ENCODE assay signal across 11 cellular contexts in genomic region chr20:45359406-45360148, GRCh38. TPM values are rescaled to one million over a fixed set of nuclear protein-coding genes. Genes with fewer than 3 reads are reported as not detected.
DNase-seq lines count a peak whose midpoint lies in the region; ATAC-seq, FAIRE-seq and TF ChIP-seq lines count a peak whose summit lies in the region.
"Had no signal": no experiment of that assay in that cellular context is flagged by ENCODE, and none has a peak within 500 bp of the region (broad histone marks: within the 10 kb centered on the region; RNA-seq: fewer than 3 reads in every experiment).

No MANE protein-coding gene starts in this region.

- no peaks in the 10 kb centered on the region for H3K27me3 ChIP-seq in GM12878 (replicated peaks in 1 of 2; ENCODE audit: control insufficient read depth in 2 of 2, insufficient read depth in 2 of 2, low read length in 1 of 2)
- H3K27me3 ChIP-seq in spleen (replicated peaks in 1 of 7), result no peaks in the 10 kb centered on the region

- peaks cover 7% of the 10 kb centered on the region for H3K79me2 ChIP-seq in GM12878 (ENCODE audit: control insufficient read depth, insufficient read depth, low read length)

- CTCF ChIA-PET in GM12878 (lab: Yijun Ruan, JAX), result interaction anchor here (1.2 to 19.4 kb wide), 6 partner anchors 13 to 92 kb away, joined by 3 to 685 read pairs (median 77); no protein-coding TSS in a partner anchor

- intact Hi-C loops in GM12878 (cut with micrococcal nuclease; ENCODE audit: unreplicated experiment) (no loop called here), spleen (cut with DNase I; ENCODE audit: low total_unique reads) (no loop called here)

- FAIRE-seq in GM12878 (lab: Jason Lieb, UNC), result no peak

- POLR2A ChIA-PET in GM12878 (lab: Charles Lee), result interaction anchor here (1.0 kb wide), 1 partner anchor 426 kb away, joined by 6 read pairs; no protein-coding TSS in a partner anchor

- RAD21 ChIA-PET in GM12878 (lab: Charles Lee; ENCODE audit: unreplicated experiment), result interaction anchor here (0.8 to 17.6 kb wide), 7 partner anchors 9 to 90 kb away, joined by 3 to 394 read pairs (median 4); partner anchors contain the start of gene SDC4

- DNase-seq in HK-2 (ENCODE audit: unreplicated experiment) (peak; percentile 59), GM12878 (ENCODE audit: low read depth, low spot score) (no peak), kidney tubule cell (ENCODE audit: low spot score) (peak; percentile 94), spleen (no peak), NCI-H1092 treated with DMSO at 0.1 percent for 48 hours (lab: John Stamatoyannopoulos, UW) (no peak), globus pallidus (ENCODE audit: low spot score) (no peak), NCI-H2029 (lab: John Stamatoyannopoulos, UW) (no peak)
- DNase-seq: KBM-7, natural killer cell had no signal

- no peak overlapping the region for H3K27ac ChIP-seq in GM12878 (ENCODE audit: control insufficient read depth, insufficient read depth)
- H3K27ac ChIP-seq in spleen, result peak overlapping the region; percentile 43 to 96 (median 74)

- SMC1A ChIA-PET in GM12878 (lab: Charles Lee; ENCODE audit: uncharacterized antibody, unreplicated experiment), result interaction anchor here (0.7 to 19.8 kb wide), 7 partner anchors 9 to 411 kb away, joined by 3 to 440 read pairs (median 4); no protein-coding TSS in a partner anchor

- TF ChIP-seq CTCF in GM12878 (IDR thresholded peaks at IDR 0.05 in 2 of 3, conservative IDR thresholded peaks at IDR 0.05 in 1 of 3; ENCODE audit: control insufficient read depth in 2 of 3, extremely low read depth in 1 of 3, insufficient read depth in 1 of 3, low read depth in 3 of 3, low read length in 3 of 3), result no peak
- TF ChIP-seq CTCF in spleen (IDR thresholded peaks at IDR 0.05 in 8 of 11, conservative IDR thresholded peaks at IDR 0.05 in 3 of 11), result no peak

- H3K9ac ChIP-seq in GM12878 (ENCODE audit: control insufficient read depth, insufficient read depth, low read length), result no peak overlapping the region

- BruUV-seq in GM12878 (replicated peaks; lab: Mats Ljungman, UMichigan), result no TSS peak

- H3K4me2 ChIP-seq in GM12878 (ENCODE audit: control insufficient read depth, insufficient read depth), result no peak overlapping the region

- TF ChIP-seq RAD21 in GM12878 (IDR thresholded peaks at IDR 0.05; ENCODE audit: insufficient read depth, low read depth, low read length), result no peak

- no peak overlapping the region for H2AFZ ChIP-seq in GM12878 (ENCODE audit: control insufficient read depth, low read depth, low read length)

- H4K20me1 ChIP-seq in GM12878 (ENCODE audit: control insufficient read depth, insufficient read depth), result no peaks in the 10 kb centered on the region

- ATAC-seq in GM12878 (no peak), GM18870 (IDR thresholded peaks at IDR 0.05; ENCODE audit: unreplicated experiment) (no peak)
- ATAC-seq: natural killer cell had no signal

- H3K4me1 ChIP-seq in GM12878 (ENCODE audit: control insufficient read depth, insufficient read depth, low read length) (peaks cover 23% of the 10 kb centered on the region), spleen (peaks cover 12 to 72% (median 54%) of the 10 kb centered on the region in 6 donors)

- H3K9me3 ChIP-seq in GM12878 (replicated peaks; ENCODE audit: control insufficient read depth, insufficient read depth, low read length), result no peaks in the 10 kb centered on the region
- no peaks in the 10 kb centered on the region for H3K9me3 ChIP-seq in spleen

- TF ChIP-seq EP300 in GM12878 (IDR thresholded peaks at IDR 0.05; ENCODE audit: borderline replicate concordance in 1 of 2, control insufficient read depth in 1 of 2, low read depth in 2 of 2, low read length in 2 of 2), result no peak

- no peak for TF ChIP-seq POLR2A in GM12878 (IDR thresholded peaks at IDR 0.05; ENCODE audit: low read depth, low read length)
- no peak for TF ChIP-seq POLR2A in spleen (IDR thresholded peaks at IDR 0.05)

- H3K4me3 ChIP-seq in GM12878, result no peak overlapping the region
- H3K4me3 ChIP-seq in spleen, result no peak overlapping the region

- no peaks in the 10 kb centered on the region for H3K36me3 ChIP-seq in GM12878 (ENCODE audit: control insufficient read depth in 2 of 2, insufficient read depth in 2 of 2, low read length in 1 of 2)
- no peaks in the 10 kb centered on the region for H3K36me3 ChIP-seq in spleen

- 21% methylated on average over 9 of the region's 9 CpGs for WGBS in GM12878 (ENCODE audit: insufficient coverage, insufficient replicate concordance, low lambda C conversion rate, missing lambda C conversion rate)
- 68 to 77% (median 72%) methylated on average over 9 of the region's 9 CpGs for WGBS in spleen, 5 donors

- in situ Hi-C loops in GM12878 (cut with MboI), result loop anchor here (10.0 kb wide), 1 partner anchor 755 kb away; the partner anchor contains the start of gene CD40

RNA-seq across cellular contexts. Expression of gene SYS1, which starts 3.4 kb away (rescaled TPM):
- 26.4 and 29.7 TPM in 2 replicates for total RNA-seq in GM12878 (2013; cell fraction: nucleolus; rRNA removed)
- total RNA-seq in GM12878 (2014; rRNA removed), result 8.9 and 14.5 TPM in 2 replicates
- total RNA-seq in GM12878 (2014; rRNA removed; fragmentation: Illumina TruSeq; extraction: Trizol), result 5.4 and 6.4 TPM in 2 replicates
- total RNA-seq in GM12878 (2021), result 9.4 and 9.5 TPM in 2 replicates
- 7.3 TPM for polyA plus RNA-seq in GM12878 (2011; ENCODE audit: low read depth)
- 17.8 and 22.6 TPM in 2 replicates for polyA plus RNA-seq in GM12878 (2011; rRNA removed)
- 42.2 and 53.1 TPM in 2 replicates for polyA plus RNA-seq in GM12878 (2011; cell fraction: cytosol; rRNA removed)
- 23.1 and 26.2 TPM in 2 replicates for polyA plus RNA-seq in GM12878 (2011; cell fraction: nucleus; rRNA removed)
- 9.0 and 9.2 TPM in 2 replicates for polyA plus RNA-seq in GM12878 (2012)
- polyA plus RNA-seq in GM12878 (2014; fragmentation: Illumina TruSeq; extraction: Trizol), result 5.8 and 6.2 TPM in 2 replicates
- polyA plus RNA-seq in GM12878 (2014; fragmentation: Nextera tagmentation; extraction: Ambion mirVana), result 1 to 10 TPM; 5.1 to 7.3 TPM
- polyA plus RNA-seq in GM12878 (2014; rRNA removed), result 10.8 and 15.8 TPM in 2 replicates
- polyA plus RNA-seq in GM12878 (2016; fragmentation: Nextera tagmentation; extraction: Ambion mirVana), result 1 to 10 TPM; 9.1 to 9.8 TPM
- 38.8 and 61.4 TPM in 2 replicates for polyA minus RNA-seq in GM12878 (2011; rRNA and poly(A)+ RNA removed)
- polyA minus RNA-seq in GM12878 (2011; cell fraction: cytosol; rRNA and poly(A)+ RNA removed), result 15.0 and 15.8 TPM in 2 replicates
- polyA minus RNA-seq in GM12878 (2011; cell fraction: nucleus; rRNA and poly(A)+ RNA removed), result 30.7 and 44.2 TPM in 2 replicates
- total RNA-seq in spleen, result 10 to 100 TPM; 23.7 to 69.8 (median 35.3) TPM
- 10 to 100 TPM; 15.1 to 22.2 (median 21.6) TPM for polyA plus RNA-seq in spleen

RNA-seq across cellular contexts. Expression of gene SDC4, which starts 11.4 kb away (rescaled TPM):
- 0.64 and 1.3 TPM in 2 replicates for total RNA-seq in GM12878 (2013; cell fraction: nucleolus; rRNA removed)
- total RNA-seq in GM12878 (2014; rRNA removed) (1.2 and 1.5 TPM in 2 replicates), GM12878 (2014; rRNA removed; fragmentation: Illumina TruSeq; extraction: Trizol) (1.2 TPM in 2 replicates), GM12878 (2021) (2.3 and 2.6 TPM in 2 replicates), spleen (10 to 100 TPM; 27.2 to 56.1 (median 39.7) TPM)
- 0.71 TPM for polyA plus RNA-seq in GM12878 (2011; ENCODE audit: low read depth)
- polyA plus RNA-seq in GM12878 (2011; rRNA removed) (10.3 and 11.3 TPM in 2 replicates), GM12878 (2014; fragmentation: Illumina TruSeq; extraction: Trizol) (1.8 and 2.2 TPM in 2 replicates), GM12878 (2014; fragmentation: Nextera tagmentation; extraction: Ambion mirVana) (under 1 TPM; 0.52 to 0.66 TPM), GM12878 (2014; rRNA removed) (1.4 and 1.9 TPM in 2 replicates), GM12878 (2016; fragmentation: Nextera tagmentation; extraction: Ambion mirVana) (1 to 10 TPM; 1.4 TPM), spleen (10 to 100 TPM; 10.4 to 21.0 (median 15.5) TPM)
- 10.9 and 12.1 TPM in 2 replicates for polyA plus RNA-seq in GM12878 (2011; cell fraction: cytosol; rRNA removed)
- 3.9 and 4.6 TPM in 2 replicates for polyA plus RNA-seq in GM12878 (2011; cell fraction: nucleus; rRNA removed)
- polyA plus RNA-seq in GM12878 (2012), result 0.91 and 1.6 TPM in 2 replicates
- 17.6 and 21.9 TPM in 2 replicates for polyA minus RNA-seq in GM12878 (2011; rRNA and poly(A)+ RNA removed)
- 8.7 and 9.0 TPM in 2 replicates for polyA minus RNA-seq in GM12878 (2011; cell fraction: cytosol; rRNA and poly(A)+ RNA removed)
- polyA minus RNA-seq in GM12878 (2011; cell fraction: nucleus; rRNA and poly(A)+ RNA removed), result 1.5 and 2.4 TPM in 2 replicates

RNA-seq across cellular contexts. Expression of gene TP53TG5, which starts 18.5 kb away (rescaled TPM):
- total RNA-seq in GM12878 (2013; cell fraction: nucleolus; rRNA removed), result not detected in 2 replicates
- total RNA-seq in GM12878 (2014; rRNA removed) (not detected in 2 replicates), GM12878 (2014; rRNA removed; fragmentation: Illumina TruSeq; extraction: Trizol) (not detected in 2 replicates), GM12878 (2021) (not detected in 2 replicates), spleen (under 1 TPM in 2 of 7 donors, not detected in 5; 0.60 to 0.66 TPM)
- polyA plus RNA-seq in GM12878 (2011; ENCODE audit: low read depth), result 0.16 TPM
- polyA plus RNA-seq in GM12878 (2011; rRNA removed) (not detected in 2 replicates), GM12878 (2014; fragmentation: Illumina TruSeq; extraction: Trizol) (not detected in 2 replicates), GM12878 (2014; fragmentation: Nextera tagmentation; extraction: Ambion mirVana) (not detected), GM12878 (2014; rRNA removed) (0.06 TPM in 1 of 2 replicates, not detected in the other), GM12878 (2016; fragmentation: Nextera tagmentation; extraction: Ambion mirVana) (under 1 TPM in 1 of 2 experiments, not detected in 1; 0.24 TPM), spleen (under 1 TPM in 1 of 3 donors, not detected in 2; 0.08 TPM)
- not detected in 2 replicates for polyA plus RNA-seq in GM12878 (2011; cell fraction: cytosol; rRNA removed)
- not detected in 2 replicates for polyA plus RNA-seq in GM12878 (2011; cell fraction: nucleus; rRNA removed)
- polyA plus RNA-seq in GM12878 (2012), result 0.14 and 0.22 TPM in 2 replicates
- not detected in 2 replicates for polyA minus RNA-seq in GM12878 (2011; rRNA and poly(A)+ RNA removed)
- polyA minus RNA-seq in GM12878 (2011; cell fraction: cytosol; rRNA and poly(A)+ RNA removed), result not detected in 2 replicates
- not detected in 2 replicates for polyA minus RNA-seq in GM12878 (2011; cell fraction: nucleus; rRNA and poly(A)+ RNA removed)
- total RNA-seq: G401 had no signal

RNA-seq across cellular contexts. Expression of gene DBNDD2, which starts 48.5 kb away (rescaled TPM):
- total RNA-seq in GM12878 (2013; cell fraction: nucleolus; rRNA removed), result 1.1 and 2.1 TPM in 2 replicates
- total RNA-seq in GM12878 (2014; rRNA removed) (0.17 TPM in 1 of 2 replicates, not detected in the other), GM12878 (2014; rRNA removed; fragmentation: Illumina TruSeq; extraction: Trizol) (0.41 and 0.67 TPM in 2 replicates), GM12878 (2021) (0.74 and 1.0 TPM in 2 replicates), spleen (10 to 100 TPM; 15.8 to 38.5 (median 28.1) TPM)
- 0.62 TPM for polyA plus RNA-seq in GM12878 (2011; ENCODE audit: low read depth)
- polyA plus RNA-seq in GM12878 (2011; rRNA removed) (5.0 and 5.7 TPM in 2 replicates), GM12878 (2014; fragmentation: Illumina TruSeq; extraction: Trizol) (0.46 and 0.52 TPM in 2 replicates), GM12878 (2014; fragmentation: Nextera tagmentation; extraction: Ambion mirVana) (under 1 TPM; 0.18 to 0.49 TPM), GM12878 (2014; rRNA removed) (0.39 and 0.67 TPM in 2 replicates), GM12878 (2016; fragmentation: Nextera tagmentation; extraction: Ambion mirVana) (under 1 TPM in 1 of 2 experiments, not detected in 1; 0.21 TPM), spleen (10 to 100 TPM; 19.0 to 36.2 (median 31.8) TPM)
- polyA plus RNA-seq in GM12878 (2011; cell fraction: cytosol; rRNA removed), result 5.1 and 5.3 TPM in 2 replicates
- polyA plus RNA-seq in GM12878 (2011; cell fraction: nucleus; rRNA removed), result 5.2 and 7.2 TPM in 2 replicates
- 0.42 and 0.74 TPM in 2 replicates for polyA plus RNA-seq in GM12878 (2012)
- 2.9 and 3.3 TPM in 2 replicates for polyA minus RNA-seq in GM12878 (2011; rRNA and poly(A)+ RNA removed)
- not detected in 2 replicates for polyA minus RNA-seq in GM12878 (2011; cell fraction: cytosol; rRNA and poly(A)+ RNA removed)
- 1.3 and 1.7 TPM in 2 replicates for polyA minus RNA-seq in GM12878 (2011; cell fraction: nucleus; rRNA and poly(A)+ RNA removed)

RNA-seq across cellular contexts. Expression of gene MATN4, which starts 51.5 kb away (rescaled TPM):
- not detected in 2 replicates for total RNA-seq in GM12878 (2013; cell fraction: nucleolus; rRNA removed)
- not detected in 2 replicates for total RNA-seq in GM12878 (2014; rRNA removed)
- total RNA-seq in GM12878 (2014; rRNA removed; fragmentation: Illumina TruSeq; extraction: Trizol), result not detected in 2 replicates
- not detected in 2 replicates for total RNA-seq in GM12878 (2021)
- polyA plus RNA-seq in GM12878 (2011; ENCODE audit: low read depth), result not detected
- 0.06 and 0.15 TPM in 2 replicates for polyA plus RNA-seq in GM12878 (2011; rRNA removed)
- polyA plus RNA-seq in GM12878 (2011; cell fraction: cytosol; rRNA removed), result 0.34 and 0.52 TPM in 2 replicates
- 0.83 and 0.85 TPM in 2 replicates for polyA plus RNA-seq in GM12878 (2011; cell fraction: nucleus; rRNA removed)
- not detected in 2 replicates for polyA plus RNA-seq in GM12878 (2012)
- polyA plus RNA-seq in GM12878 (2014; fragmentation: Illumina TruSeq; extraction: Trizol), result not detected in 2 replicates
- polyA plus RNA-seq in GM12878 (2014; fragmentation: Nextera tagmentation; extraction: Ambion mirVana), result not detected
- polyA plus RNA-seq in GM12878 (2014; rRNA removed), result 0.10 TPM in 1 of 2 replicates, not detected in the other
- not detected for polyA plus RNA-seq in GM12878 (2016; fragmentation: Nextera tagmentation; extraction: Ambion mirVana)
- polyA minus RNA-seq in GM12878 (2011; rRNA and poly(A)+ RNA removed), result 0.21 and 0.44 TPM in 2 replicates
- not detected in 2 replicates for polyA minus RNA-seq in GM12878 (2011; cell fraction: cytosol; rRNA and poly(A)+ RNA removed)
- polyA minus RNA-seq in GM12878 (2011; cell fraction: nucleus; rRNA and poly(A)+ RNA removed), result 0.12 TPM in 1 of 2 replicates, not detected in the other
- total RNA-seq in spleen, result not detected
- under 1 TPM in 2 of 3 donors, not detected in 1; 0.19 to 0.52 TPM for polyA plus RNA-seq in spleen
- total RNA-seq: G401, natural killer cell had no signal

Comparison
In these comparisons a context has a peak if more than half of its experiments do, and no peak if none do; other contexts are left out.
1. DNase-seq: peak in HK-2 (single experiment) and kidney tubule cell (single experiment); none in GM12878 (single experiment), spleen (single experiment), NCI-H1092 treated with DMSO at 0.1 percent for 48 hours (single experiment), globus pallidus (single experiment) and NCI-H2029 (single experiment).
2. RNA of gene SDC4, which starts 11.4 kb away (total RNA-seq): 27.2 to 56.1 TPM in spleen; 0.64 to 2.6 TPM in GM12878; every median in the first group is over 4 times any median in the second.